In the genomic region with DNA sequence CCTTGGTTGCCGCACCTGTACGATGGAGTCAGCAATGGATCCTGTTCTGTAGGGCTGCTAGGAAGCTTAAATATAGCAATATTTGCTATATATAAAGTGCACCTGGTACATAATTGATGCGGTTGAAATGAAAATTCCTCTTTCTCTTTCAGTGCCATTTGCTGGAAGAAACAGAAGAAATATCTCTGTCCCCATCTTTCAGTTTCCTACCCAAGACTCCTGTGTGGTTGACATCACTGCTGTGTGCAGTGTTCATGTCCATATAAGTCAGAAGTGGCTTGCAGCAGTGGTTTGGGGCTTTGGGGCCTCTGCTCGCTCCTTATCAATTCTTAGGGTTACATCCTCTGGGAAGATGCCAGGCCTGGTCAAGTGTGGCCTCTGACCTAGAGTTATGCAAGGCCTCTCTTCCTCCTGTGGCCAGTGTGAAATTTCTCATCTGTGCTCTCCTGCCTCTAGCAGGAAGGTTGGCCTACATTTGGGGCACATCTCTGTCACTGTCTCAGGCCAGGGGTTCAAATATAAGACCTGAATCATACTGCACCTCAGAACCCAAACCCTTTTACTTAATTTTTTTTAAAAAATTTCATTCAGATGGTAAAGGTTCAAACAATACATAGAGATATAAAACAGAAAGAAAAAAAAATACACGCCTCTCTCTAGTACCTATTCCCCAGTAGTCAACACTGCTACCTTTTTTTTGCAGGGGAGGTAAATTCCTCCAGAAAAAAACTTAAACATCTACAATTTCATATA, we compare ENCODE assay signal across 8 cellular contexts. TPM values are rescaled to one million over a fixed set of nuclear protein-coding genes. Genes with fewer than 3 reads are reported as not detected.
DNase-seq lines count a peak whose midpoint lies in the region; ATAC-seq lines count a peak whose summit lies in the region.

No MANE protein-coding gene starts in this region.

- H3K36me3 ChIP-seq in BLaER1 treated with 17β-estradiol and CSF1 and Interleukin-3, amounts not matched to agents 10 nM and 100 nM: peaks cover 0 to 20% (median 4%) of the 10 kb centered on the region in 11 experiments; a peak in 7 of 22 replicates

- H3K4me3 ChIP-seq in BLaER1 treated with 17β-estradiol and CSF1 and Interleukin-3, amounts not matched to agents 10 nM and 100 nM: peak overlapping the region in 1 of 10 experiments; percentile 3; a peak in 1 of 20 replicates

- peak overlapping the region; percentile 68 for H3K27ac Mint-ChIP-seq in activated naive CD8-positive, alpha-beta T cell treated with anti-CD3 and anti-CD28 coated beads for 36 hours
- peak overlapping the region; percentile 63 for H3K27ac Mint-ChIP-seq in stimulated activated naive CD8-positive, alpha-beta T cell treated with anti-CD3 and anti-CD28 coated beads, Interleukin-15, Interleukin-2, amounts not matched to agents 100 ng/mL and 50 ng/mL, for 24 hours

- ATAC-seq in GM19397 (IDR thresholded peaks at IDR 0.05; ENCODE audit: unreplicated experiment) (peak; percentile 74), HG03378 (IDR thresholded peaks at IDR 0.05; ENCODE audit: unreplicated experiment) (peak; percentile 69)

- peaks cover 50 to 100% (median 92%) of the 10 kb centered on the region in 11 experiments; a peak in 21 of 22 replicates for H4K20me1 ChIP-seq in BLaER1 treated with 17β-estradiol and CSF1 and Interleukin-3, amounts not matched to agents 10 nM and 100 nM

- H3K36me3 Mint-ChIP-seq in activated naive CD8-positive, alpha-beta T cell treated with anti-CD3 and anti-CD28 coated beads for 36 hours: peaks cover 5% of the 10 kb centered on the region
- peaks cover 6% of the 10 kb centered on the region for H3K36me3 Mint-ChIP-seq in stimulated activated naive CD8-positive, alpha-beta T cell treated with anti-CD3 and anti-CD28 coated beads, Interleukin-15, Interleukin-2, amounts not matched to agents 100 ng/mL and 50 ng/mL, for 24 hours (ENCODE audit: low read depth)

- no peaks in the 10 kb centered on the region for H3K9me3 Mint-ChIP-seq in activated naive CD8-positive, alpha-beta T cell treated with anti-CD3 and anti-CD28 coated beads for 36 hours
- no peaks in the 10 kb centered on the region for H3K9me3 Mint-ChIP-seq in stimulated activated naive CD8-positive, alpha-beta T cell treated with anti-CD3 and anti-CD28 coated beads, Interleukin-15, Interleukin-2, amounts not matched to agents 100 ng/mL and 50 ng/mL, for 24 hours

- peak overlapping the region; percentile 65 to 98 (median 97) for H3K4me2 ChIP-seq in BLaER1 treated with 17β-estradiol and CSF1 and Interleukin-3, amounts not matched to agents 10 nM and 100 nM

- H3K4me1 ChIP-seq in BLaER1 treated with 17β-estradiol and CSF1 and Interleukin-3, amounts not matched to agents 10 nM and 100 nM: peaks cover 81 to 100% (median 97%) of the 10 kb centered on the region in 10 experiments

- DNase-seq in activated naive CD8-positive, alpha-beta T cell treated with anti-CD3 and anti-CD28 coated beads for 36 hours: no peak
- DNase-seq in amniotic stem cell (lab: John Stamatoyannopoulos, UW): no peak
- no peak for DNase-seq in SIG-M5 treated with dmso at 0.1 percent for 504 hours (lab: John Stamatoyannopoulos, UW; ENCODE audit: unreplicated experiment)
- no peak for DNase-seq in cerebellum (ENCODE audit: low spot score)

- peak overlapping the region; percentile 44 for H3K4me3 Mint-ChIP-seq in activated naive CD8-positive, alpha-beta T cell treated with anti-CD3 and anti-CD28 coated beads for 36 hours
- H3K4me3 Mint-ChIP-seq in stimulated activated naive CD8-positive, alpha-beta T cell treated with anti-CD3 and anti-CD28 coated beads, Interleukin-15, Interleukin-2, amounts not matched to agents 100 ng/mL and 50 ng/mL, for 24 hours: no peak overlapping the region

- peaks cover 61% of the 10 kb centered on the region for H3K4me1 Mint-ChIP-seq in activated naive CD8-positive, alpha-beta T cell treated with anti-CD3 and anti-CD28 coated beads for 36 hours
- peaks cover 86% of the 10 kb centered on the region for H3K4me1 Mint-ChIP-seq in stimulated activated naive CD8-positive, alpha-beta T cell treated with anti-CD3 and anti-CD28 coated beads, Interleukin-15, Interleukin-2, amounts not matched to agents 100 ng/mL and 50 ng/mL, for 24 hours (ENCODE audit: low read depth)

- H3K27me3 Mint-ChIP-seq in activated naive CD8-positive, alpha-beta T cell treated with anti-CD3 and anti-CD28 coated beads for 36 hours: no peaks in the 10 kb centered on the region
- H3K27me3 Mint-ChIP-seq in stimulated activated naive CD8-positive, alpha-beta T cell treated with anti-CD3 and anti-CD28 coated beads, Interleukin-15, Interleukin-2, amounts not matched to agents 100 ng/mL and 50 ng/mL, for 24 hours: no peaks in the 10 kb centered on the region

- no peaks in the 10 kb centered on the region for H3K9me3 ChIP-seq in BLaER1 treated with 17β-estradiol and CSF1 and Interleukin-3, amounts not matched to agents 10 nM and 100 nM (replicated peaks in 1 of 11)

- peak overlapping the region in 8 of 11 experiments; percentile 53 to 92 (median 86); a peak in 15 of 22 replicates for H3K27ac ChIP-seq in BLaER1 treated with 17β-estradiol and CSF1 and Interleukin-3, amounts not matched to agents 10 nM and 100 nM

- no peaks in the 10 kb centered on the region for H3K27me3 ChIP-seq in BLaER1 treated with 17β-estradiol and CSF1 and Interleukin-3, amounts not matched to agents 10 nM and 100 nM

- H3K9ac ChIP-seq in BLaER1 treated with 17β-estradiol and CSF1 and Interleukin-3, amounts not matched to agents 10 nM and 100 nM: peak overlapping the region in 7 of 11 experiments; percentile 20 to 59 (median 29); a peak in 8 of 22 replicates

RNA-seq across cellular contexts. Expression of a gene that starts 32.7 kb away (rescaled TPM):
- 10 to 100 TPM; 53.5 to 57.8 TPM for total RNA-seq in activated naive CD8-positive, alpha-beta T cell treated with anti-CD3 and anti-CD28 coated beads for 36 hours
- total RNA-seq in cerebellum: 14.6 TPM

RNA-seq across cellular contexts. Expression of a gene that starts 53.2 kb away (rescaled TPM):
- total RNA-seq in activated naive CD8-positive, alpha-beta T cell treated with anti-CD3 and anti-CD28 coated beads for 36 hours: not detected
- not detected for total RNA-seq in cerebellum

RNA-seq across cellular contexts. Expression of a gene that starts 54.9 kb away (rescaled TPM):
- not detected for total RNA-seq in activated naive CD8-positive, alpha-beta T cell treated with anti-CD3 and anti-CD28 coated beads for 36 hours
- total RNA-seq in cerebellum: 0.18 TPM
